Comparison of ENCODE assay signal across 9 cellular contexts in genomic region chr15:43912991-43913927, GRCh38.
DNase-seq lines count a peak whose midpoint lies in the region; ATAC-seq and TF ChIP-seq lines count a peak whose summit lies in the region.
"Had no signal": no experiment of that assay in that cellular context is flagged by ENCODE, and none has a peak within 500 bp of the region (broad histone marks: within the 10 kb centered on the region; RNA-seq: fewer than 3 reads in every experiment).

No MANE protein-coding gene starts in this region.

- H3K36me3 ChIP-seq in NT2/D1 (ENCODE audit: insufficient read depth, insufficient read length, low read length) (no peaks in the 10 kb centered on the region), fibroblast of lung (ENCODE audit: control insufficient read depth, insufficient read depth, low read length) (no peaks in the 10 kb centered on the region), osteoblast (ENCODE audit: insufficient read depth, low read length) (no peaks in the 10 kb centered on the region)

- H3K4me3 ChIP-seq in NT2/D1 (ENCODE audit: insufficient read length, low read depth): no peak overlapping the region
- H3K4me3 ChIP-seq in fibroblast of lung (replicated peaks in 1 of 4; ENCODE audit: control extremely low read depth in 1 of 4, insufficient read depth in 1 of 4, low read depth in 3 of 4, low read length in 4 of 4): no peak overlapping the region
- no peak overlapping the region for H3K4me3 ChIP-seq in osteoblast (ENCODE audit: insufficient read depth, low read length)

- ATAC-seq in HG03354 (IDR thresholded peaks at IDR 0.05; ENCODE audit: poor library complexity, severe bottlenecking, unreplicated experiment): no peak

- H4K20me1 ChIP-seq in fibroblast of lung (ENCODE audit: control insufficient read depth, extremely low read depth, insufficient read depth, low read length) (no peaks in the 10 kb centered on the region), osteoblast (ENCODE audit: insufficient read depth, low read length) (no peaks in the 10 kb centered on the region)

- H2AFZ ChIP-seq in fibroblast of lung (ENCODE audit: low read length) (no peak overlapping the region), osteoblast (ENCODE audit: low read length) (no peak overlapping the region)

- H3K27ac ChIP-seq in fibroblast of lung (ENCODE audit: insufficient read depth, low read length) (peak overlapping the region; percentile 53), osteoblast (ENCODE audit: low read depth, low read length) (peak overlapping the region; percentile 78)

- H3K27me3 ChIP-seq in NT2/D1 (ENCODE audit: insufficient read depth, insufficient read length) (no peaks in the 10 kb centered on the region), fibroblast of lung (ENCODE audit: control insufficient read depth, insufficient read depth, low read length) (no peaks in the 10 kb centered on the region), osteoblast (ENCODE audit: insufficient read depth, low read length) (no peaks in the 10 kb centered on the region)

- no peak for TF ChIP-seq CTCF in fibroblast of lung (conservative IDR thresholded peaks at IDR 0.05 in 1 of 2, IDR thresholded peaks at IDR 0.05 in 1 of 2; ENCODE audit: low read depth in 1 of 2, low read length in 2 of 2)
- TF ChIP-seq CTCF in osteoblast (IDR thresholded peaks at IDR 0.05; ENCODE audit: extremely low read depth, low read depth, low read length): no peak

- in situ Hi-C loops in Caki2 (cut with HindIII; ENCODE audit: low pct_unique_long_range_greater_than_20kb, low sequenced_read_pairs): no loop called here
- in situ Hi-C loops in G401 (cut with HindIII; ENCODE audit: low sequenced_read_pairs): no loop called here

- H3K9me3 ChIP-seq in NT2/D1 (ENCODE audit: insufficient read depth, low read length): no peaks in the 10 kb centered on the region
- H3K9me3 ChIP-seq in fibroblast of lung (ENCODE audit: control insufficient read depth, insufficient read depth, low read depth, low read length): no peaks in the 10 kb centered on the region
- no peaks in the 10 kb centered on the region for H3K9me3 ChIP-seq in osteoblast (ENCODE audit: low read depth, low read length)

- peak overlapping the region; percentile 56 for H3K4me2 ChIP-seq in fibroblast of lung (ENCODE audit: extremely low read depth, insufficient read depth, low read length)
- H3K4me2 ChIP-seq in osteoblast (ENCODE audit: insufficient read depth, low read length): peak overlapping the region; percentile 72

- H3K9ac ChIP-seq in NT2/D1 (ENCODE audit: insufficient read length, low read depth): no peak overlapping the region
- H3K9ac ChIP-seq in fibroblast of lung (ENCODE audit: insufficient read depth, low read length): no peak overlapping the region

- DNase-seq in Caki2 (ENCODE audit: low read depth): peak; percentile 95
- DNase-seq in NT2/D1 (ENCODE audit: low read depth, low spot score): peak; percentile 18
- DNase-seq in fibroblast of lung (ENCODE audit: low read depth in 2 of 2): peak; percentile 92 to 100
- DNase-seq in osteoblast (ENCODE audit: insufficient read length, low spot score, missing footprints): peak; percentile 93
- DNase-seq in stimulated activated CD4-positive, alpha-beta T cell treated with anti-CD3 and anti-CD28 coated beads, Interleukin-2, amount 100 ng/mL, for 24 hours: no peak
- no peak for DNase-seq in MV-4-11 (lab: John Stamatoyannopoulos, UW)
- no peak for DNase-seq in G401 (ENCODE audit: low spot score)
- DNase-seq: activated B cell treated with CpG ODN at 0.5 μM for 24 hours had no signal

- H3K79me2 ChIP-seq in fibroblast of lung (ENCODE audit: control insufficient read depth, insufficient read depth, low read length): no peaks in the 10 kb centered on the region
- H3K79me2 ChIP-seq in osteoblast (ENCODE audit: insufficient read depth, low read length): no peaks in the 10 kb centered on the region

- H3K4me1 ChIP-seq in NT2/D1 (ENCODE audit: insufficient read depth, insufficient read length) (peaks cover 7% of the 10 kb centered on the region), fibroblast of lung (ENCODE audit: control insufficient read depth, extremely low read depth, insufficient read depth, low read length) (peaks cover 34% of the 10 kb centered on the region), osteoblast (ENCODE audit: insufficient read depth, low read length) (peaks cover 37% of the 10 kb centered on the region)

Comparison
In these comparisons a context has a peak if more than half of its experiments do, and no peak if none do; other contexts are left out.
1. DNase-seq: peak in Caki2 (single experiment), NT2/D1 (single experiment), fibroblast of lung (2 of 2) and osteoblast (single experiment); none in stimulated activated CD4-positive, alpha-beta T cell treated with anti-CD3 and anti-CD28 coated beads, Interleukin-2, amount 100 ng/mL, for 24 hours (0 of 2), MV-4-11 (single experiment) and G401 (single experiment).